In the genomic region with DNA sequence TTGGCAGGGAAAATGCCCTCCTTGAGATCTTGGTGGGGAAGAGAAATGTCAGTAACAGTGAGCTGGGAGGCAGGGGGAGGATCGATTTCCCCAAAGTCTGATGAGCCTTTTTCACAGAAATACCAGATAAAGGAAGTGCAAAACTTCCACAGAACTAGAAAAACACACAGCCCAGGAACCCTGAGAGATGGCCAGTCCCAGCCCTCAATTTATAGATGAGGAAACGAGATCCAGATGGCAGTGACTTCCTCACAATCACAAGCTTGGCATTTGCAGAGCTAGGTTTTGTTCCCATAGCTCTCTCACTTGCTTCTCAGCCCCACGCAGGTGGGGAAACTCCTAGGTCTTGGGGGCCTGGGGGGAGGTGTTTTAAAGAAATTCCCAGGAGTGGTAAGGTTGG, we compare ENCODE assay signal across 1 cellular context.
TF ChIP-seq lines count a peak whose summit lies in the region.

No MANE protein-coding gene starts in this region.

TF ChIP-seq in SK-N-SH treated with all-trans-retinoic acid at 6 μM for 48 hours, 23 proteins besides CTCF, POLR2A, EP300 and RAD21 (continued from another document):
- TF ChIP-seq, protein P1, sequence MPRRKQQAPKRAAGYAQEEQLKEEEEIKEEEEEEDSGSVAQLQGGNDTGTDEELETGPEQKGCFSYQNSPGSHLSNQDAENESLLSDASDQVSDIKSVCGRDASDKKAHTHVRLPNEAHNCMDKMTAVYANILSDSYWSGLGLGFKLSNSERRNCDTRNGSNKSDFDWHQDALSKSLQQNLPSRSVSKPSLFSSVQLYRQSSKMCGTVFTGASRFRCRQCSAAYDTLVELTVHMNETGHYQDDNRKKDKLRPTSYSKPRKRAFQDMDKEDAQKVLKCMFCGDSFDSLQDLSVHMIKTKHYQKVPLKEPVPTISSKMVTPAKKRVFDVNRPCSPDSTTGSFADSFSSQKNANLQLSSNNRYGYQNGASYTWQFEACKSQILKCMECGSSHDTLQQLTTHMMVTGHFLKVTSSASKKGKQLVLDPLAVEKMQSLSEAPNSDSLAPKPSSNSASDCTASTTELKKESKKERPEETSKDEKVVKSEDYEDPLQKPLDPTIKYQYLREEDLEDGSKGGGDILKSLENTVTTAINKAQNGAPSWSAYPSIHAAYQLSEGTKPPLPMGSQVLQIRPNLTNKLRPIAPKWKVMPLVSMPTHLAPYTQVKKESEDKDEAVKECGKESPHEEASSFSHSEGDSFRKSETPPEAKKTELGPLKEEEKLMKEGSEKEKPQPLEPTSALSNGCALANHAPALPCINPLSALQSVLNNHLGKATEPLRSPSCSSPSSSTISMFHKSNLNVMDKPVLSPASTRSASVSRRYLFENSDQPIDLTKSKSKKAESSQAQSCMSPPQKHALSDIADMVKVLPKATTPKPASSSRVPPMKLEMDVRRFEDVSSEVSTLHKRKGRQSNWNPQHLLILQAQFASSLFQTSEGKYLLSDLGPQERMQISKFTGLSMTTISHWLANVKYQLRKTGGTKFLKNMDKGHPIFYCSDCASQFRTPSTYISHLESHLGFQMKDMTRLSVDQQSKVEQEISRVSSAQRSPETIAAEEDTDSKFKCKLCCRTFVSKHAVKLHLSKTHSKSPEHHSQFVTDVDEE (CRISPR knock-in tag; IDR thresholded peaks at IDR 0.05): no peak
- TF ChIP-seq CSDC2 (CRISPR knock-in tag; IDR thresholded peaks at IDR 0.05) (no peak), ZFP3 (CRISPR knock-in tag; IDR thresholded peaks at IDR 0.05) (no peak), ESRRG (CRISPR knock-in tag; IDR thresholded peaks at IDR 0.05) (no peak), ZNF565 (CRISPR knock-in tag; conservative IDR thresholded peaks at IDR 0.05; ENCODE audit: low read depth) (no peak)
- TF ChIP-seq, protein P2, sequence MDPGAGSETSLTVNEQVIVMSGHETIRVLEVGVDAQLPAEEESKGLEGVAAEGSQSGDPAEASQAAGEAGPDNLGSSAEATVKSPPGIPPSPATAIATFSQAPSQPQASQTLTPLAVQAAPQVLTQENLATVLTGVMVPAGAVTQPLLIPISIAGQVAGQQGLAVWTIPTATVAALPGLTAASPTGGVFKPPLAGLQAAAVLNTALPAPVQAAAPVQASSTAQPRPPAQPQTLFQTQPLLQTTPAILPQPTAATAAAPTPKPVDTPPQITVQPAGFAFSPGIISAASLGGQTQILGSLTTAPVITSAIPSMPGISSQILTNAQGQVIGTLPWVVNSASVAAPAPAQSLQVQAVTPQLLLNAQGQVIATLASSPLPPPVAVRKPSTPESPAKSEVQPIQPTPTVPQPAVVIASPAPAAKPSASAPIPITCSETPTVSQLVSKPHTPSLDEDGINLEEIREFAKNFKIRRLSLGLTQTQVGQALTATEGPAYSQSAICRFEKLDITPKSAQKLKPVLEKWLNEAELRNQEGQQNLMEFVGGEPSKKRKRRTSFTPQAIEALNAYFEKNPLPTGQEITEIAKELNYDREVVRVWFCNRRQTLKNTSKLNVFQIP (CRISPR knock-in tag; IDR thresholded peaks at IDR 0.05; ENCODE audit: borderline replicate concordance, low read depth): no peak
